10 cellular contexts compared by ENCODE assay signal in genomic region chr19:38231918-38232317, GRCh38. TPM values are rescaled to one million over a fixed set of nuclear protein-coding genes. Genes with fewer than 3 reads are reported as not detected.
"Had no signal": no experiment of that assay in that cellular context is flagged by ENCODE, and none has a peak within 500 bp of the region (broad histone marks: within the 10 kb centered on the region; RNA-seq: fewer than 3 reads in every experiment).

No MANE protein-coding gene starts in this region.

- H3K27ac Mint-ChIP-seq: H9, HFFc6, IgD-negative memory B cell had no signal

- H3K4me3 ChIP-seq: GM23248 had no signal

- ATAC-seq: HepG2 had no signal

- DNase-seq: GM23248, GOT3, H9, HCEC 1CT, HFFc6 had no signal

- H3K27ac ChIP-seq: GM23248, HL-60 had no signal

- H3K9ac ChIP-seq: GM23248 had no signal

- H3K4me3 Mint-ChIP-seq: HFFc6, IgD-negative memory B cell had no signal

- H3K36me3 Mint-ChIP-seq: IgD-negative memory B cell had no signal

- H2AFZ ChIP-seq: GM23248 had no signal

- H3K9me3 Mint-ChIP-seq: H9, HFFc6, IgD-negative memory B cell had no signal

RNA-seq across cellular contexts. Expression of gene PPP1R14A, which starts 24.3 kb away (rescaled TPM):
- total RNA-seq: H4, HepG2, HT1080 had no signal
- polyA plus RNA-seq: HepG2 had no signal
